Comparison of ENCODE assay signal across 2 cellular contexts in the genomic region with DNA sequence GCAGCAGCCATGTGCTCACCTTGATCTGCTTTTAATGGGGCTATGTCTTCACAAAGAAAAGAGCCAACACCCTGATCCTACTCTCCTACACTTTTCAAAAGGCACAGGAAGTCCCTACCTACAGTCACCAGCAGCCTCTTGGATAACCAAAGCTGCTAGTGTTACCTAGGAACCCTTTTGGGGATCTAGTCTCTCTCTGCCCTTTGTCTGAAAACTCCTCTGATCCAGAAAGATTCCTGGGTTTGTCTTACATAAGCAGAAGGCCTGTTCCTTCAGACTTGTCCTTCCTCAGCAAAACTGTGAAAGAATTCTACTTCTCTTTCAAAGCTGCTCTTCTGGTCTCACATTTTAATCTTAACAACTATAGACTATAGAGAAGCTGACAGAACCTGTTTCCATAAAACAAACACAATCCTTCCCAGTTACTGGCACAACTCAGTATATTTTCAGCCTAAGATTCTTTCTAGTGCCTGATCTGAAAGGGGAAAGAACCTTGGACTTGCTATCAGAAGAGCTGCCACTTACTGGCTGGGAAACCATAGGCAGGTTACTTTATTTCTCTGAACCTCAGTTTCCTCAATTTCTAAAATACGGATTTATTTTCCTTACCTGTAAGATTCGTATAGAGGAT.
TF ChIP-seq lines count a peak whose summit lies in the region.

No MANE protein-coding gene starts in this region.

TF ChIP-seq in SK-N-SH, 30 proteins besides CTCF, POLR2A, EP300 and RAD21:
- TF ChIP-seq GATA2 (CRISPR knock-in tag; IDR thresholded peaks at IDR 0.05) = no peak
- TF ChIP-seq NFIC (IDR thresholded peaks at IDR 0.05; ENCODE audit: borderline replicate concordance) = no peak
- TF ChIP-seq, protein P1, sequence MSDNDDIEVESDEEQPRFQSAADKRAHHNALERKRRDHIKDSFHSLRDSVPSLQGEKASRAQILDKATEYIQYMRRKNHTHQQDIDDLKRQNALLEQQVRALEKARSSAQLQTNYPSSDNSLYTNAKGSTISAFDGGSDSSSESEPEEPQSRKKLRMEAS (IDR thresholded peaks at IDR 0.05; ENCODE audit: low read depth) = no peak
- no peak for TF ChIP-seq CHD2 (IDR thresholded peaks at IDR 0.05; ENCODE audit: low read length, partially characterized antibody)
- no peak for TF ChIP-seq FOSL2 (IDR thresholded peaks at IDR 0.05; ENCODE audit: borderline replicate concordance, low read depth)
- TF ChIP-seq GABPA (IDR thresholded peaks at IDR 0.05; ENCODE audit: low read depth) = no peak
- TF ChIP-seq, protein P2, sequence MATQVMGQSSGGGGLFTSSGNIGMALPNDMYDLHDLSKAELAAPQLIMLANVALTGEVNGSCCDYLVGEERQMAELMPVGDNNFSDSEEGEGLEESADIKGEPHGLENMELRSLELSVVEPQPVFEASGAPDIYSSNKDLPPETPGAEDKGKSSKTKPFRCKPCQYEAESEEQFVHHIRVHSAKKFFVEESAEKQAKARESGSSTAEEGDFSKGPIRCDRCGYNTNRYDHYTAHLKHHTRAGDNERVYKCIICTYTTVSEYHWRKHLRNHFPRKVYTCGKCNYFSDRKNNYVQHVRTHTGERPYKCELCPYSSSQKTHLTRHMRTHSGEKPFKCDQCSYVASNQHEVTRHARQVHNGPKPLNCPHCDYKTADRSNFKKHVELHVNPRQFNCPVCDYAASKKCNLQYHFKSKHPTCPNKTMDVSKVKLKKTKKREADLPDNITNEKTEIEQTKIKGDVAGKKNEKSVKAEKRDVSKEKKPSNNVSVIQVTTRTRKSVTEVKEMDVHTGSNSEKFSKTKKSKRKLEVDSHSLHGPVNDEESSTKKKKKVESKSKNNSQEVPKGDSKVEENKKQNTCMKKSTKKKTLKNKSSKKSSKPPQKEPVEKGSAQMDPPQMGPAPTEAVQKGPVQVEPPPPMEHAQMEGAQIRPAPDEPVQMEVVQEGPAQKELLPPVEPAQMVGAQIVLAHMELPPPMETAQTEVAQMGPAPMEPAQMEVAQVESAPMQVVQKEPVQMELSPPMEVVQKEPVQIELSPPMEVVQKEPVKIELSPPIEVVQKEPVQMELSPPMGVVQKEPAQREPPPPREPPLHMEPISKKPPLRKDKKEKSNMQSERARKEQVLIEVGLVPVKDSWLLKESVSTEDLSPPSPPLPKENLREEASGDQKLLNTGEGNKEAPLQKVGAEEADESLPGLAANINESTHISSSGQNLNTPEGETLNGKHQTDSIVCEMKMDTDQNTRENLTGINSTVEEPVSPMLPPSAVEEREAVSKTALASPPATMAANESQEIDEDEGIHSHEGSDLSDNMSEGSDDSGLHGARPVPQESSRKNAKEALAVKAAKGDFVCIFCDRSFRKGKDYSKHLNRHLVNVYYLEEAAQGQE (IDR thresholded peaks at IDR 0.05; ENCODE audit: low read depth, low read length) = no peak
- TF ChIP-seq, protein P3, sequence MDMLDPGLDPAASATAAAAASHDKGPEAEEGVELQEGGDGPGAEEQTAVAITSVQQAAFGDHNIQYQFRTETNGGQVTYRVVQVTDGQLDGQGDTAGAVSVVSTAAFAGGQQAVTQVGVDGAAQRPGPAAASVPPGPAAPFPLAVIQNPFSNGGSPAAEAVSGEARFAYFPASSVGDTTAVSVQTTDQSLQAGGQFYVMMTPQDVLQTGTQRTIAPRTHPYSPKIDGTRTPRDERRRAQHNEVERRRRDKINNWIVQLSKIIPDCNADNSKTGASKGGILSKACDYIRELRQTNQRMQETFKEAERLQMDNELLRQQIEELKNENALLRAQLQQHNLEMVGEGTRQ (IDR thresholded peaks at IDR 0.05; ENCODE audit: borderline replicate concordance, low read depth, low read length) = no peak
- TF ChIP-seq, protein P4, sequence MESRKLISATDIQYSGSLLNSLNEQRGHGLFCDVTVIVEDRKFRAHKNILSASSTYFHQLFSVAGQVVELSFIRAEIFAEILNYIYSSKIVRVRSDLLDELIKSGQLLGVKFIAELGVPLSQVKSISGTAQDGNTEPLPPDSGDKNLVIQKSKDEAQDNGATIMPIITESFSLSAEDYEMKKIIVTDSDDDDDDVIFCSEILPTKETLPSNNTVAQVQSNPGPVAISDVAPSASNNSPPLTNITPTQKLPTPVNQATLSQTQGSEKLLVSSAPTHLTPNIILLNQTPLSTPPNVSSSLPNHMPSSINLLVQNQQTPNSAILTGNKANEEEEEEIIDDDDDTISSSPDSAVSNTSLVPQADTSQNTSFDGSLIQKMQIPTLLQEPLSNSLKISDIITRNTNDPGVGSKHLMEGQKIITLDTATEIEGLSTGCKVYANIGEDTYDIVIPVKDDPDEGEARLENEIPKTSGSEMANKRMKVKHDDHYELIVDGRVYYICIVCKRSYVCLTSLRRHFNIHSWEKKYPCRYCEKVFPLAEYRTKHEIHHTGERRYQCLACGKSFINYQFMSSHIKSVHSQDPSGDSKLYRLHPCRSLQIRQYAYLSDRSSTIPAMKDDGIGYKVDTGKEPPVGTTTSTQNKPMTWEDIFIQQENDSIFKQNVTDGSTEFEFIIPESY (IDR thresholded peaks at IDR 0.05; ENCODE audit: borderline replicate concordance, low read depth) = no peak
- TF ChIP-seq MXI1 (IDR thresholded peaks at IDR 0.05; ENCODE audit: low read depth, low read length) = no peak
- TF ChIP-seq, protein P5, sequence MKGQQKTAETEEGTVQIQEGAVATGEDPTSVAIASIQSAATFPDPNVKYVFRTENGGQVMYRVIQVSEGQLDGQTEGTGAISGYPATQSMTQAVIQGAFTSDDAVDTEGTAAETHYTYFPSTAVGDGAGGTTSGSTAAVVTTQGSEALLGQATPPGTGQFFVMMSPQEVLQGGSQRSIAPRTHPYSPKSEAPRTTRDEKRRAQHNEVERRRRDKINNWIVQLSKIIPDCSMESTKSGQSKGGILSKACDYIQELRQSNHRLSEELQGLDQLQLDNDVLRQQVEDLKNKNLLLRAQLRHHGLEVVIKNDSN (IDR thresholded peaks at IDR 0.05; ENCODE audit: borderline replicate concordance, low read depth) = no peak
- no peak for TF ChIP-seq POLR2AphosphoS5 (IDR thresholded peaks at IDR 0.05; ENCODE audit: low read depth, low read length)

TF ChIP-seq in SK-N-SH treated with all-trans-retinoic acid at 6 μM for 48 hours, 23 proteins besides CTCF, POLR2A, EP300 and RAD21:
- TF ChIP-seq TOX (CRISPR knock-in tag; IDR thresholded peaks at IDR 0.05; ENCODE audit: borderline replicate concordance) (no peak), RARB (CRISPR knock-in tag; IDR thresholded peaks at IDR 0.05) (no peak), ZNF565 (CRISPR knock-in tag; conservative IDR thresholded peaks at IDR 0.05; ENCODE audit: low read depth) (no peak), ZNF70 (CRISPR knock-in tag; IDR thresholded peaks at IDR 0.05) (no peak), SNAI2 (CRISPR knock-in tag; IDR thresholded peaks at IDR 0.05) (no peak), CSDC2 (CRISPR knock-in tag; IDR thresholded peaks at IDR 0.05) (no peak), BACH2 (CRISPR knock-in tag; IDR thresholded peaks at IDR 0.05; ENCODE audit: borderline replicate concordance) (no peak), ZC3H10 (CRISPR knock-in tag; IDR thresholded peaks at IDR 0.05) (no peak), ZFP30 (CRISPR knock-in tag; IDR thresholded peaks at IDR 0.05) (no peak), TCF4 (CRISPR knock-in tag; IDR thresholded peaks at IDR 0.05; ENCODE audit: borderline replicate concordance) (no peak), ZFP3 (CRISPR knock-in tag; IDR thresholded peaks at IDR 0.05) (no peak), PPARA (CRISPR knock-in tag; IDR thresholded peaks at IDR 0.05; ENCODE audit: borderline replicate concordance) (no peak), ESRRG (CRISPR knock-in tag; IDR thresholded peaks at IDR 0.05) (no peak)
- TF ChIP-seq, protein P6, sequence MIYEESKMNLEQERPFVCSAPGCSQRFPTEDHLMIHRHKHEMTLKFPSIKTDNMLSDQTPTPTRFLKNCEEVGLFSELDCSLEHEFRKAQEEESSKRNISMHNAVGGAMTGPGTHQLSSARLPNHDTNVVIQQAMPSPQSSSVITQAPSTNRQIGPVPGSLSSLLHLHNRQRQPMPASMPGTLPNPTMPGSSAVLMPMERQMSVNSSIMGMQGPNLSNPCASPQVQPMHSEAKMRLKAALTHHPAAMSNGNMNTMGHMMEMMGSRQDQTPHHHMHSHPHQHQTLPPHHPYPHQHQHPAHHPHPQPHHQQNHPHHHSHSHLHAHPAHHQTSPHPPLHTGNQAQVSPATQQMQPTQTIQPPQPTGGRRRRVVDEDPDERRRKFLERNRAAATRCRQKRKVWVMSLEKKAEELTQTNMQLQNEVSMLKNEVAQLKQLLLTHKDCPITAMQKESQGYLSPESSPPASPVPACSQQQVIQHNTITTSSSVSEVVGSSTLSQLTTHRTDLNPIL (CRISPR knock-in tag; IDR thresholded peaks at IDR 0.05; ENCODE audit: low read depth) = no peak
- TF ChIP-seq, protein P7, sequence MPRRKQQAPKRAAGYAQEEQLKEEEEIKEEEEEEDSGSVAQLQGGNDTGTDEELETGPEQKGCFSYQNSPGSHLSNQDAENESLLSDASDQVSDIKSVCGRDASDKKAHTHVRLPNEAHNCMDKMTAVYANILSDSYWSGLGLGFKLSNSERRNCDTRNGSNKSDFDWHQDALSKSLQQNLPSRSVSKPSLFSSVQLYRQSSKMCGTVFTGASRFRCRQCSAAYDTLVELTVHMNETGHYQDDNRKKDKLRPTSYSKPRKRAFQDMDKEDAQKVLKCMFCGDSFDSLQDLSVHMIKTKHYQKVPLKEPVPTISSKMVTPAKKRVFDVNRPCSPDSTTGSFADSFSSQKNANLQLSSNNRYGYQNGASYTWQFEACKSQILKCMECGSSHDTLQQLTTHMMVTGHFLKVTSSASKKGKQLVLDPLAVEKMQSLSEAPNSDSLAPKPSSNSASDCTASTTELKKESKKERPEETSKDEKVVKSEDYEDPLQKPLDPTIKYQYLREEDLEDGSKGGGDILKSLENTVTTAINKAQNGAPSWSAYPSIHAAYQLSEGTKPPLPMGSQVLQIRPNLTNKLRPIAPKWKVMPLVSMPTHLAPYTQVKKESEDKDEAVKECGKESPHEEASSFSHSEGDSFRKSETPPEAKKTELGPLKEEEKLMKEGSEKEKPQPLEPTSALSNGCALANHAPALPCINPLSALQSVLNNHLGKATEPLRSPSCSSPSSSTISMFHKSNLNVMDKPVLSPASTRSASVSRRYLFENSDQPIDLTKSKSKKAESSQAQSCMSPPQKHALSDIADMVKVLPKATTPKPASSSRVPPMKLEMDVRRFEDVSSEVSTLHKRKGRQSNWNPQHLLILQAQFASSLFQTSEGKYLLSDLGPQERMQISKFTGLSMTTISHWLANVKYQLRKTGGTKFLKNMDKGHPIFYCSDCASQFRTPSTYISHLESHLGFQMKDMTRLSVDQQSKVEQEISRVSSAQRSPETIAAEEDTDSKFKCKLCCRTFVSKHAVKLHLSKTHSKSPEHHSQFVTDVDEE (CRISPR knock-in tag; IDR thresholded peaks at IDR 0.05) = no peak
- TF ChIP-seq, protein P8, sequence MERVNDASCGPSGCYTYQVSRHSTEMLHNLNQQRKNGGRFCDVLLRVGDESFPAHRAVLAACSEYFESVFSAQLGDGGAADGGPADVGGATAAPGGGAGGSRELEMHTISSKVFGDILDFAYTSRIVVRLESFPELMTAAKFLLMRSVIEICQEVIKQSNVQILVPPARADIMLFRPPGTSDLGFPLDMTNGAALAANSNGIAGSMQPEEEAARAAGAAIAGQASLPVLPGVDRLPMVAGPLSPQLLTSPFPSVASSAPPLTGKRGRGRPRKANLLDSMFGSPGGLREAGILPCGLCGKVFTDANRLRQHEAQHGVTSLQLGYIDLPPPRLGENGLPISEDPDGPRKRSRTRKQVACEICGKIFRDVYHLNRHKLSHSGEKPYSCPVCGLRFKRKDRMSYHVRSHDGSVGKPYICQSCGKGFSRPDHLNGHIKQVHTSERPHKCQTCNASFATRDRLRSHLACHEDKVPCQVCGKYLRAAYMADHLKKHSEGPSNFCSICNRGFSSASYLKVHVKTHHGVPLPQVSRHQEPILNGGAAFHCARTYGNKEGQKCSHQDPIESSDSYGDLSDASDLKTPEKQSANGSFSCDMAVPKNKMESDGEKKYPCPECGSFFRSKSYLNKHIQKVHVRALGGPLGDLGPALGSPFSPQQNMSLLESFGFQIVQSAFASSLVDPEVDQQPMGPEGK (CRISPR knock-in tag; IDR thresholded peaks at IDR 0.05; ENCODE audit: borderline replicate concordance) = no peak
- TF ChIP-seq, protein P9, sequence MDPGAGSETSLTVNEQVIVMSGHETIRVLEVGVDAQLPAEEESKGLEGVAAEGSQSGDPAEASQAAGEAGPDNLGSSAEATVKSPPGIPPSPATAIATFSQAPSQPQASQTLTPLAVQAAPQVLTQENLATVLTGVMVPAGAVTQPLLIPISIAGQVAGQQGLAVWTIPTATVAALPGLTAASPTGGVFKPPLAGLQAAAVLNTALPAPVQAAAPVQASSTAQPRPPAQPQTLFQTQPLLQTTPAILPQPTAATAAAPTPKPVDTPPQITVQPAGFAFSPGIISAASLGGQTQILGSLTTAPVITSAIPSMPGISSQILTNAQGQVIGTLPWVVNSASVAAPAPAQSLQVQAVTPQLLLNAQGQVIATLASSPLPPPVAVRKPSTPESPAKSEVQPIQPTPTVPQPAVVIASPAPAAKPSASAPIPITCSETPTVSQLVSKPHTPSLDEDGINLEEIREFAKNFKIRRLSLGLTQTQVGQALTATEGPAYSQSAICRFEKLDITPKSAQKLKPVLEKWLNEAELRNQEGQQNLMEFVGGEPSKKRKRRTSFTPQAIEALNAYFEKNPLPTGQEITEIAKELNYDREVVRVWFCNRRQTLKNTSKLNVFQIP (CRISPR knock-in tag; IDR thresholded peaks at IDR 0.05; ENCODE audit: borderline replicate concordance, low read depth) = no peak
